26 cellular contexts compared by ENCODE assay signal in the genomic region with DNA sequence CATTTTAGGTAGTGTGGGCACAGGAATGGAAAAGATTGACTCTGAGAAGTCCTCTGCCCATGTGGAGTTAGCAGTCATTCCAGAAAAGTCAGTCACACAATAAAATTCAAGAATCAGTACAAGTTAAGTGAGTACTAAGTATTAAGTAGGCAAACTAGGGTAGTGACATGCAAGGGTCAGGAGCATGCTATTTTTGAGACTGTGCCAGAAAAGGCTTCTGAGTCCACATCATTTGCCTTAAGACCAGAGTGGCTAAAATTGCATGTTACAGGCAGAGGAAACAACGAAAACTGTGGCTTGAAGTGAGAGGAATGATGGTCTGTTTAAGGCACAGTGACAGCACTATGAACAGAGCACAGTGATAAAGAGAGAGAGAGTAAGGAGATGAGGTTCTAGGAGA.
"Had no signal": no experiment of that assay in that cellular context is flagged by ENCODE, and none has a peak within 500 bp of the region (broad histone marks: within the 10 kb centered on the region; RNA-seq: fewer than 3 reads in every experiment).

No MANE protein-coding gene starts in this region.

- DNase-seq: activated CD4-positive, alpha-beta T cell treated with anti-CD3 and anti-CD28 coated beads for 48 hours; activated CD4-positive, alpha-beta T cell treated with anti-CD3 and anti-CD28 coated beads, Interleukin-2, amount 50 U/mL, for 4 hours; activated CD4-positive, CD25-positive, alpha-beta regulatory T cell treated with anti-CD3 and anti-CD28 coated beads, Interleukin-2, amount 50 U/mL, for 72 hours; activated CD8-positive, alpha-beta memory T cell treated with anti-CD3 and anti-CD28 coated beads, Interleukin-2, amount 50 U/mL, for 48 hours; activated CD8-positive, alpha-beta T cell treated with anti-CD3 and anti-CD28 coated beads, Interleukin-2, amount 10 ng/mL, durations not matched to agents 7 days and 5 days; activated naive CD4-positive, alpha-beta T cell treated with anti-CD3 and anti-CD28 coated beads, Interleukin-2, amount 50 U/mL, for 16 hours; activated naive CD8-positive, alpha-beta T cell treated with anti-CD3 and anti-CD28 coated beads, Interleukin-2, amount 10 ng/mL, durations not matched to agents 7 days and 5 days; activated T-cell treated with anti-CD3 and anti-CD28 coated beads, Interleukin-2, amount 50 U/mL, for 1 hour; body of pancreas; MG63; MV-4-11; NCI-H1092 treated with DMSO at 0.1 percent for 48 hours; NCI-H1417 treated with DMSO at 0.1 percent for 48 hours; NCI-H1694; NCI-H2029; NCI-H2107; NCI-H2171 treated with DMSO at 0.1 percent for 48 hours; NCI-H345; NCI-H510A; NCI-H526 treated with DMSO at 0.1 percent for 48 hours; T-helper 1 cell had no signal

- H3K27me3 ChIP-seq: ascending aorta, body of pancreas, MG63 had no signal

- H3K9me3 Mint-ChIP-seq: activated naive CD8-positive, alpha-beta T cell treated with anti-CD3 and anti-CD28 coated beads, Interleukin-2, amount 10 ng/mL, durations not matched to agents 7 days and 5 days; WTC11 had no signal

- H3K36me3 Mint-ChIP-seq: activated naive CD8-positive, alpha-beta T cell treated with anti-CD3 and anti-CD28 coated beads, Interleukin-2, amount 10 ng/mL, durations not matched to agents 7 days and 5 days; WTC11 had no signal

- ATAC-seq: activated CD8-positive, alpha-beta T cell treated with anti-CD3 and anti-CD28 coated beads, Interleukin-2, amount 10 ng/mL, durations not matched to agents 7 days and 5 days; body of pancreas; Right ventricle myocardium inferior; WTC11 had no signal

- H3K4me3 Mint-ChIP-seq: activated CD8-positive, alpha-beta T cell treated with anti-CD3 and anti-CD28 coated beads, Interleukin-2, amount 10 ng/mL, durations not matched to agents 7 days and 5 days; activated naive CD8-positive, alpha-beta T cell treated with anti-CD3 and anti-CD28 coated beads, Interleukin-2, amount 10 ng/mL, durations not matched to agents 7 days and 5 days; central memory CD8-positive, alpha-beta T cell; WTC11 had no signal

- H3K4me1 Mint-ChIP-seq: activated naive CD8-positive, alpha-beta T cell treated with anti-CD3 and anti-CD28 coated beads, Interleukin-2, amount 10 ng/mL, durations not matched to agents 7 days and 5 days; central memory CD8-positive, alpha-beta T cell had no signal

- H3K36me3 ChIP-seq: ascending aorta, MG63 had no signal

- H3K27ac Mint-ChIP-seq: activated CD8-positive, alpha-beta T cell treated with anti-CD3 and anti-CD28 coated beads, Interleukin-2, amount 10 ng/mL, durations not matched to agents 7 days and 5 days; activated naive CD8-positive, alpha-beta T cell treated with anti-CD3 and anti-CD28 coated beads, Interleukin-2, amount 10 ng/mL, durations not matched to agents 7 days and 5 days; WTC11 had no signal

- H3K4me3 ChIP-seq: ascending aorta, body of pancreas, MG63, SK-N-MC had no signal

- H3K27me3 Mint-ChIP-seq: activated naive CD8-positive, alpha-beta T cell treated with anti-CD3 and anti-CD28 coated beads, Interleukin-2, amount 10 ng/mL, durations not matched to agents 7 days and 5 days; central memory CD8-positive, alpha-beta T cell had no signal

- H3K4me1 ChIP-seq: ascending aorta, body of pancreas had no signal

- H3K9me3 ChIP-seq: ascending aorta, body of pancreas, MG63 had no signal

- H3K27ac ChIP-seq: ascending aorta, body of pancreas, SK-N-MC had no signal
